Comparison of ENCODE assay signal across 15 cellular contexts in the genomic region with DNA sequence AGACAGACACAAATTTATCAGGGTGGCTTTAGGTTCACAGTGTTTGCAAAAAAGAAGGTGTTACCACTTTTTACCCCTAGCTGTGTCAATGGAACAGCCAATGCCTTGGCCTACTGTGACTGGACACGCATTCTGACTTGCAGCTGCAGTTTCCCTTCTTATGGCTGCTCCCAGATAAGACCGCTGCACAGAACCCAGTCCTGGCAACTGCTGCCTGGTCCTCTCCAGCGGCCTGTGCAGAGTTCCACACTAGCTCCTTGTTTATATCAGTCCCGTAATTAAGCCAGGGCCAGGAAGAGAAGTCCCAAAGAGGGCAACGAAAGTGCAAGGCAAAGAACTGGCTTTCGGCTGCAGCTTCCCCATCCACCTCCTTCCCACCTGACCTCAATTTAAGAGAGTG.
A peak's percentile ranks its signal among the peaks of the same experiment; 100 is the strongest.
DNase-seq lines count a peak whose midpoint lies in the region; ATAC-seq and TF ChIP-seq lines count a peak whose summit lies in the region.
"Had no signal": no experiment of that assay in that cellular context is flagged by ENCODE, and none has a peak within 500 bp of the region (broad histone marks: within the 10 kb centered on the region; RNA-seq: fewer than 3 reads in every experiment).

No MANE protein-coding gene starts in this region.

- ATAC-seq in right cardiac atrium (peak; percentile 61 to 83), sciatic nerve (peak; percentile 32)
- ATAC-seq: A549; CD8-positive, alpha-beta T cell had no signal

- TF ChIP-seq CTCF in right atrium auricular region (IDR thresholded peaks at IDR 0.05) (no peak), coronary artery (IDR thresholded peaks at IDR 0.05) (no peak), transverse colon (IDR thresholded peaks at IDR 0.05) (no peak)

- H3K4me3 ChIP-seq in right cardiac atrium (ENCODE audit: low read length) (no peak overlapping the region), right atrium auricular region (no peak overlapping the region), coronary artery (no peak overlapping the region), transverse colon (no peak overlapping the region)
- H3K4me3 ChIP-seq: A549, GM23338 had no signal

- 67% methylated on average over 6 of the region's 6 CpGs for WGBS in right cardiac atrium
- 88 to 92% methylated on average over 5 to 6 of the region's 6 CpGs for WGBS in transverse colon (ENCODE audit: low coverage in 1 of 2), 2 donors

- no peaks in the 10 kb centered on the region for H3K27me3 ChIP-seq in right cardiac atrium (ENCODE audit: control insufficient read depth, insufficient read depth)
- no peaks in the 10 kb centered on the region for H3K27me3 ChIP-seq in right atrium auricular region
- H3K27me3 ChIP-seq in transverse colon: no peaks in the 10 kb centered on the region

- no peaks in the 10 kb centered on the region for H3K36me3 ChIP-seq in right atrium auricular region
- H3K36me3 ChIP-seq in transverse colon: no peaks in the 10 kb centered on the region

- no peaks in the 10 kb centered on the region for H3K9me3 ChIP-seq in right cardiac atrium (ENCODE audit: control insufficient read depth, low read length)
- no peaks in the 10 kb centered on the region for H3K9me3 ChIP-seq in right atrium auricular region
- H3K9me3 ChIP-seq in transverse colon: no peaks in the 10 kb centered on the region
- H3K9me3 ChIP-seq: A549, Caco-2 had no signal

- in situ Hi-C loops in transverse colon (cut with MboI; ENCODE audit: low pct_ligation_motif_present in 1 of 4, low pct_unique_long_range_greater_than_20kb in 1 of 4, low sequenced_read_pairs in 3 of 4): no loop called here

- H3K27ac ChIP-seq in right cardiac atrium (ENCODE audit: low read length) (no peak overlapping the region), right atrium auricular region (no peak overlapping the region), coronary artery (peak overlapping the region; percentile 47 to 80), transverse colon (no peak overlapping the region)
- H3K27ac ChIP-seq: A549, HL-60 had no signal

- no peak for TF ChIP-seq EP300 in transverse colon (IDR thresholded peaks at IDR 0.05; ENCODE audit: low read depth)

- intact Hi-C loops in right cardiac atrium (cut with DNase I): no loop called here
- intact Hi-C loops in sciatic nerve (cut with DNase I): no loop called here
- intact Hi-C loops in transverse colon (cut with DNase I; ENCODE audit: low total_unique reads): no loop called here

- TF ChIP-seq POLR2A in transverse colon (IDR thresholded peaks at IDR 0.05): no peak

- H3K4me1 ChIP-seq in right cardiac atrium (ENCODE audit: control insufficient read depth, insufficient read depth, low read length) (no peaks in the 10 kb centered on the region), right atrium auricular region (peaks cover 0 to 5% of the 10 kb centered on the region in 2 donors), transverse colon (peaks cover 0 to 13% (median 0%) of the 10 kb centered on the region in 4 donors)
- H3K4me1 ChIP-seq: A549, Caco-2 had no signal

- DNase-seq in right cardiac atrium (peak in 2 of 3 donors; percentile 70 to 84), right atrium auricular region (ENCODE audit: low spot score) (no peak), coronary artery (ENCODE audit: low spot score) (no peak), sciatic nerve (ENCODE audit: low spot score) (no peak), COLO829 (ENCODE audit: low spot score) (no peak), NCI-H187 (lab: John Stamatoyannopoulos, UW) (no peak), transverse colon (no peak)
- DNase-seq: Caco-2; CD8-positive, alpha-beta T cell; DND-41; GDM1; H7 had no signal

Comparison
In these comparisons a context has a peak if more than half of its experiments do, and no peak if none do; other contexts are left out.
1. DNase-seq: peak in right cardiac atrium (2 of 3); none in right atrium auricular region (single experiment), coronary artery (single experiment), sciatic nerve (single experiment), COLO829 (single experiment), NCI-H187 (0 of 2) and transverse colon (single experiment).
2. H3K27ac ChIP-seq: peak in coronary artery (2 of 2); none in right cardiac atrium (single experiment), right atrium auricular region (0 of 2) and transverse colon (0 of 4).